Comparison of ENCODE assay signal across 8 cellular contexts in the genomic region with DNA sequence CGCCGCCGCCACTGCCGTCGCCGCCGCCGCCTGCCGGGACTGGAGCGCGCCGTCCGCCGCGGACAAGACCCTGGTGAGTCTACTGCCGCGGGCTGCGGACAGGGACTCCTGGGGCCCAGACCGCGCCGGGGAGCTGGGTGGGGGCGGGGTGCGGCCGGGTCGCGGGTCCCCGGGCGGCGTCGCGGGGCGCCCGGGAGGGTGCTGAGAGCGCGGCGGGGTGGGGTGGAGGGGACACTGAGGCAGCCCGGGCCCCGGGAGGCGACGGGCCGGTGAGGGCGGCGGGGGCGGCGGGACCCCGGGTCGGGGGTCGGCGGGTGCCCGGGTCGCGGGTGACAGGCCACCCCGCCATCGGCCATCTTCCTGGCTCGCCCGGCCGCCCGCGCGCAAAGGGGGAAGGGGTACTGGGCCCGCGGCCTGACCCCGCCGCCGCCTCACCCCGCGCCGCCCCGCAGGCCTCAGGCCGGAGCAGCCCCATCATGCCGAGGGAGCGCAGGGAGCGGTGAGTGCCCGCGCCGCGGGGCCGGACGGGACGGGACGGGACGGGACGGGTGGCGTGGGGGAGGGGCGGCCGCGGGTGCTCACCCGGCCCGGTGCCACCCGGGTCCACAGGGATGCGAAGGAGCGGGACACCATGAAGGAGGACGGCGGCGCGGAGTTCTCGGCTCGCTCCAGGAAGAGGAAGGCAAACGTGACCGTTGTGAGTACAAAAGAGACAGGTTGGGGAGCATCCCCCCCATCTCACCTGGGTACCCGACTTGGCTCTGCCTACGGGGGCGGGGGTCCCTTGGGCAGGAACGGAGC. TPM values are rescaled to one million over a fixed set of nuclear protein-coding genes. Genes with fewer than 3 reads are reported as not detected.
A peak's percentile ranks its signal among the peaks of the same experiment; 100 is the strongest.
DNase-seq lines count a peak whose midpoint lies in the region; ATAC-seq, FAIRE-seq and TF ChIP-seq lines count a peak whose summit lies in the region.

No MANE protein-coding gene starts in this region.

- no TSS peak for BruUV-seq in K562 (replicated peaks; lab: Mats Ljungman, UMichigan)

- H3K36me3 Mint-ChIP-seq in CD8-positive, alpha-beta T cell: peaks cover 2% of the 10 kb centered on the region
- peaks cover 7% of the 10 kb centered on the region for H3K36me3 Mint-ChIP-seq in type B pancreatic cell

- no peak for TF ChIP-seq EP300 in K562 (IDR thresholded peaks at IDR 0.05; ENCODE audit: low read length)

- peaks cover 13% of the 10 kb centered on the region for H3K4me1 Mint-ChIP-seq in CD8-positive, alpha-beta T cell (ENCODE audit: low read depth)
- H3K4me1 Mint-ChIP-seq in type B pancreatic cell (ENCODE audit: unreplicated experiment): peaks cover 5% of the 10 kb centered on the region

- H3K4me2 ChIP-seq in MM.1S (ENCODE audit: low read depth, low read length) (peak overlapping the region; percentile 77), K562 (ENCODE audit: insufficient read depth, low read length) (peak overlapping the region; percentile 57)

- ATAC-seq in CD8-positive, alpha-beta T cell: no peak
- ATAC-seq in GM21381 (IDR thresholded peaks at IDR 0.05; ENCODE audit: unreplicated experiment) (peak; percentile 16), K562 (no peak), right lobe of liver (no peak), HG03139 (IDR thresholded peaks at IDR 0.05; ENCODE audit: unreplicated experiment) (no peak)

- no peaks in the 10 kb centered on the region for H3K27me3 ChIP-seq in CD8-positive, alpha-beta T cell (ENCODE audit: insufficient read depth, low read length)
- H3K27me3 ChIP-seq in MM.1S (replicated peaks; ENCODE audit: insufficient read depth, low read length) (no peaks in the 10 kb centered on the region), K562 (ENCODE audit: control insufficient read depth in 2 of 2, insufficient read depth in 2 of 2, low read length in 2 of 2) (no peaks in the 10 kb centered on the region), right lobe of liver (no peaks in the 10 kb centered on the region)

- H3K27me3 Mint-ChIP-seq in CD8-positive, alpha-beta T cell (ENCODE audit: low read depth): no peaks in the 10 kb centered on the region
- peaks cover 6% of the 10 kb centered on the region for H3K27me3 Mint-ChIP-seq in type B pancreatic cell

- H4K20me1 ChIP-seq in MM.1S (ENCODE audit: insufficient read depth, low read length) (no peaks in the 10 kb centered on the region), K562 (replicated peaks; ENCODE audit: control insufficient read depth, insufficient read depth, low read length) (no peaks in the 10 kb centered on the region)

- POLR2A ChIA-PET in CD8-positive, alpha-beta T cell (lab: Charles Lee): interaction anchor here (2.4 kb wide), 1 partner anchor 31 kb away, joined by 7 read pairs; no protein-coding TSS in a partner anchor
- POLR2A ChIA-PET in K562 (lab: Yijun Ruan, JAX): no interaction called here

- peaks cover 30% of the 10 kb centered on the region for H3F3A ChIP-seq in MM.1S (ENCODE audit: insufficient read depth, low read length)

- H3K4me3 Mint-ChIP-seq in CD8-positive, alpha-beta T cell: peak overlapping the region; percentile 93
- H3K4me3 Mint-ChIP-seq in type B pancreatic cell: peak overlapping the region; percentile 93

- peak overlapping the region; percentile 50 for H3K4me3 ChIP-seq in CD8-positive, alpha-beta T cell (ENCODE audit: low read depth, low read length)
- H3K4me3 ChIP-seq in MM.1S (ENCODE audit: low read length) (peak overlapping the region; percentile 70), K562 (peak overlapping the region; percentile 55), right lobe of liver (peak overlapping the region; percentile 14 to 51 (median 31))

- H2AFZ ChIP-seq in MM.1S (ENCODE audit: low read length): no peak overlapping the region
- H2AFZ ChIP-seq in K562 (ENCODE audit: low read depth, low read length): no peak overlapping the region

- TF ChIP-seq POLR2A in K562 (conservative IDR thresholded peaks at IDR 0.05) (no peak), right lobe of liver (IDR thresholded peaks at IDR 0.05) (no peak)

- TF ChIP-seq CTCF in CD8-positive, alpha-beta T cell (IDR thresholded peaks at IDR 0.05): no peak
- no peak for TF ChIP-seq CTCF in MM.1S (IDR thresholded peaks at IDR 0.05; ENCODE audit: low read length)
- TF ChIP-seq CTCF in K562 (IDR thresholded peaks at IDR 0.05 in 2 of 3, conservative IDR thresholded peaks at IDR 0.05 in 1 of 3; ENCODE audit: insufficient read depth in 2 of 3, low read depth in 1 of 3, low read length in 3 of 3): no peak
- no peak for TF ChIP-seq CTCF in right lobe of liver (IDR thresholded peaks at IDR 0.05)
- TF ChIP-seq CTCF in type B pancreatic cell (conservative IDR thresholded peaks at IDR 0.05): no peak

- WGBS in K562 (ENCODE audit: insufficient coverage, low coverage, missing lambda C conversion rate): under 1% methylated on average over 36 of the region's 104 CpGs
- 3% methylated on average over 13 of the region's 104 CpGs for WGBS in right lobe of liver (ENCODE audit: insufficient coverage, low coverage, low lambda C conversion rate, missing lambda C conversion rate)

- no peaks in the 10 kb centered on the region for H3K9me3 ChIP-seq in CD8-positive, alpha-beta T cell (ENCODE audit: low read length)
- no peaks in the 10 kb centered on the region for H3K9me3 ChIP-seq in MM.1S (replicated peaks; ENCODE audit: insufficient read depth, low read length)
- H3K9me3 ChIP-seq in K562 (replicated peaks; ENCODE audit: control insufficient read depth, insufficient read depth, low read depth, low read length): no peaks in the 10 kb centered on the region
- H3K9me3 ChIP-seq in right lobe of liver: no peaks in the 10 kb centered on the region

- no peaks in the 10 kb centered on the region for H3K9me3 Mint-ChIP-seq in CD8-positive, alpha-beta T cell
- no peaks in the 10 kb centered on the region for H3K9me3 Mint-ChIP-seq in type B pancreatic cell

- TF ChIP-seq RAD21 in K562 (CRISPR knock-in tag; conservative IDR thresholded peaks at IDR 0.05 in 1 of 2, IDR thresholded peaks at IDR 0.05 in 1 of 2): no peak

- intact Hi-C loops in CD8-positive, alpha-beta T cell (cut with DNase I, micrococcal nuclease): loop anchor here in 1 of 2 experiments (5.0 kb wide), 2 partner anchors 205 to 600 kb away; a partner anchor contains a TSS
- intact Hi-C loops in K562 (cut with micrococcal nuclease) (no loop called here), right lobe of liver (cut with DNase I) (no loop called here)

- H3K9me1 ChIP-seq in K562 (ENCODE audit: control insufficient read depth, insufficient read depth, low read length): no peaks in the 10 kb centered on the region

- peak overlapping the region; percentile 57 for H3K9ac ChIP-seq in MM.1S (ENCODE audit: low read length)
- H3K9ac ChIP-seq in K562 (ENCODE audit: insufficient read depth in 1 of 2, low read depth in 2 of 2, low read length in 2 of 2): peak overlapping the region; percentile 36 to 80

- no peak for FAIRE-seq in K562 (lab: Jason Lieb, UNC)

- CTCF ChIA-PET in CD8-positive, alpha-beta T cell (lab: Charles Lee): interaction anchor here (1.2 kb wide), 1 partner anchor 52 kb away, joined by 4 read pairs; no protein-coding TSS in a partner anchor
- CTCF ChIA-PET in K562 (lab: Yijun Ruan, JAX; ENCODE audit: low intra/inter-chr PET ratio): no interaction called here

- DNase-seq in CD8-positive, alpha-beta T cell: no peak
- DNase-seq in MM.1S (peak; percentile 11), K562 (ENCODE audit: extremely low read depth in 1 of 4, low spot score in 3 of 4) (peak in 3 of 4 experiments; percentile 28 to 71 (median 64)), right lobe of liver (peak; percentile 41 to 61 (median 54)), type B pancreatic cell (ENCODE audit: extremely low spot score, unreplicated experiment) (no peak), SKM-1 (lab: John Stamatoyannopoulos, UW; ENCODE audit: unreplicated experiment) (no peak)

- in situ Hi-C loops in K562 (cut with MboI): no loop called here

- H3K27ac ChIP-seq in CD8-positive, alpha-beta T cell (ENCODE audit: low read depth, low read length): no peak overlapping the region
- no peak overlapping the region; the same call in 1 of the 2 replicates for H3K27ac ChIP-seq in MM.1S (ENCODE audit: low read length)
- peak overlapping the region; percentile 45; the same call in 2 of the 3 replicates for H3K27ac ChIP-seq in K562 (ENCODE audit: extremely low read depth, low read depth, low read length)
- no peak overlapping the region for H3K27ac ChIP-seq in right lobe of liver

- H3K9me2 ChIP-seq in MM.1S (replicated peaks; ENCODE audit: insufficient read depth, low read length): no peaks in the 10 kb centered on the region

- H3K36me3 ChIP-seq in CD8-positive, alpha-beta T cell (ENCODE audit: insufficient read depth, low read length): no peaks in the 10 kb centered on the region
- H3K36me3 ChIP-seq in MM.1S (replicated peaks; ENCODE audit: insufficient read depth, low read length) (0 out of 2 replicates have a peak, but pooled peaks cover 6% of the 10 kb centered on the region), K562 (ENCODE audit: control insufficient read depth, insufficient read depth, low read length) (peaks cover 31% of the 10 kb centered on the region), right lobe of liver (no peaks in the 10 kb centered on the region)

- no peak overlapping the region for H3K27ac Mint-ChIP-seq in CD8-positive, alpha-beta T cell
- peak overlapping the region; percentile 89 for H3K27ac Mint-ChIP-seq in type B pancreatic cell

- peaks cover 5% of the 10 kb centered on the region for H3K4me1 ChIP-seq in CD8-positive, alpha-beta T cell (ENCODE audit: insufficient read depth, low read length)
- H3K4me1 ChIP-seq in MM.1S (ENCODE audit: low read length) (peaks cover 28% of the 10 kb centered on the region), K562 (replicated peaks in 1 of 2; ENCODE audit: control insufficient read depth in 2 of 2, insufficient read depth in 2 of 2, low read length in 2 of 2) (peaks cover 20 to 22% of the 10 kb centered on the region in 2 experiments; a peak in 4 of 5 replicates), right lobe of liver (no peaks in the 10 kb centered on the region)

- H3K79me2 ChIP-seq in MM.1S (ENCODE audit: low read length): peaks cover 20% of the 10 kb centered on the region
- H3K79me2 ChIP-seq in K562 (ENCODE audit: control insufficient read depth, insufficient read depth, low read length): peaks cover 7% of the 10 kb centered on the region; the same call in 2 of the 3 replicates

RNA-seq across cellular contexts. Expression of a gene that starts 0.5 kb away (rescaled TPM):
- total RNA-seq in CD8-positive, alpha-beta T cell: 1 to 10 TPM; 4.9 to 6.6 TPM
- total RNA-seq in K562 (2011; cell fraction: chromatin; rRNA removed; ENCODE audit: low replicate concordance): 22.4 and 34.8 TPM in 2 replicates
- 21.8 and 28.7 TPM in 2 replicates for total RNA-seq in K562 (2011; cell fraction: nucleolus; rRNA removed)
- 21.8 and 24.6 TPM in 2 replicates for total RNA-seq in K562 (2011; cell fraction: nucleoplasm; rRNA removed)
- total RNA-seq in K562 (2014; rRNA removed): 31.6 and 34.9 TPM in 2 replicates
- total RNA-seq in K562 (2014; rRNA removed; fragmentation: Illumina TruSeq; extraction: Trizol): 31.0 and 31.1 TPM in 2 replicates
- total RNA-seq in K562 (2015; rRNA removed; fragmentation: Illumina TruSeq; extraction: Trizol): 31.0 and 32.8 TPM in 2 replicates
- total RNA-seq in K562 (2021): 31.8 and 34.9 TPM in 2 replicates
- 25.3 and 31.9 TPM in 2 replicates for polyA plus RNA-seq in K562 (2011; rRNA removed)
- polyA plus RNA-seq in K562 (2011; cell fraction: cytosol; rRNA removed): 17.4 and 26.8 TPM in 2 replicates
- polyA plus RNA-seq in K562 (2011; cell fraction: nucleus; rRNA removed): 31.1 and 34.7 TPM in 2 replicates
- polyA plus RNA-seq in K562 (2012): 17.8 and 24.6 TPM in 2 replicates
- polyA plus RNA-seq in K562 (2014; fragmentation: Illumina TruSeq; extraction: Trizol): 40.5 and 41.0 TPM in 2 replicates
- 1 to 10 TPM; 6.2 to 9.8 TPM for polyA plus RNA-seq in K562 (2014; fragmentation: Nextera tagmentation; extraction: Ambion mirVana)
- polyA plus RNA-seq in K562 (2014; rRNA removed): 32.5 and 38.1 TPM in 2 replicates
- polyA minus RNA-seq in K562 (2011; rRNA and poly(A)+ RNA removed): 21.7 and 24.9 TPM in 2 replicates
- polyA minus RNA-seq in K562 (2011; cell fraction: cytosol; rRNA and poly(A)+ RNA removed): 6.5 and 13.8 TPM in 2 replicates
- 16.0 and 17.8 TPM in 2 replicates for polyA minus RNA-seq in K562 (2011; cell fraction: nucleus; rRNA and poly(A)+ RNA removed)
- 1 to 10 TPM in 3 of 6 experiments, under 1 TPM in 3; 0.26 to 2.2 (median 0.90) TPM for total RNA-seq in right lobe of liver
- total RNA-seq in type B pancreatic cell (ENCODE audit: low replicate concordance): 12.0 and 13.5 TPM in 2 replicates

Comparison
In these comparisons a context has a peak if more than half of its experiments do, and no peak if none do; other contexts are left out.
1. DNase-seq: peak in MM.1S (single experiment), K562 (3 of 4) and right lobe of liver (3 of 3); none in CD8-positive, alpha-beta T cell (0 of 7), type B pancreatic cell (single experiment) and SKM-1 (single experiment).
2. Peak in every context shown above with its lines, with median percentiles within 50 percentile points of each other: H3K4me3 ChIP-seq.